Comparison of ENCODE assay signal across 18 cellular contexts in the genomic region with DNA sequence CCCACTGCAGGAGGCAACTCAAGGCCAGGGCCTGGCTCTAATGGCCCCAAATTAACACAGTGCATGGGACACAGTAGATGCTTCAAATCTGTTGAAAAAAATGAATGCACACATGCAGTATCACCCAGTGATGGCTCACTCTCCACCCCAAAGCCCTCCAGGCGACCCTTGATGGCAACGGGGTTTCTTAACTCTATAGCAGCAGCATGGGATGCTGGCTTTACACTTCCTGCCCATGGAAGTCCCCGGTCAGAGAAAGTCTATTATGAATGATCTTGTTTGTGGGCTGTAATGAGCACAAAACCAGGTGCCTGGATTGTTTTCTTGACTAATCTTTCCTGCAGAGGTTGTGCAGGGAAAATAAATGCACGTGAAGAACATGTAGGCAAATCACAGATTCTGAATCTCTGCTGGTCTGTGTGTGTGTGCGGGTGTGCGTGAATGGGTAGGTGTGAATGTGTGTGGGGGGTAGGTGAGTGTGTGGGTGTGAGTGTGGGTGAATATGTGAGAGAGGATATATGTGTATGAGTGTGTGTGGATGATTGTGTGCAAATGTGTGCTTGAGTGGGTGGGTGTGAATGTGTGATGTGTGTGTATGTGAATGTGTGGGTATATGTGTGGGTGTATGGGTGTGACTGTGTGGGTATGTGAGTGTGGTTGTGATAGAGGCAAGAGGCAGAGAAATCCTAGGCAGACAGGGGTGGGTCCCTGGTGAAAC.
"Had no signal": no experiment of that assay in that cellular context is flagged by ENCODE, and none has a peak within 500 bp of the region (broad histone marks: within the 10 kb centered on the region; RNA-seq: fewer than 3 reads in every experiment).

No MANE protein-coding gene starts in this region.

- H3K36me3 ChIP-seq: gastroesophageal sphincter, left lung, ovary, thyroid gland, uterus had no signal

- H3K4me3 Mint-ChIP-seq: nephron progenitor cell had no signal

- FAIRE-seq: keratinocyte had no signal

- DNase-seq: activated CD4-positive, alpha-beta T cell treated with anti-CD3 and anti-CD28 coated beads, Interleukin-2, amount 50 U/mL, for 1 hour; amniotic stem cell; body of pancreas; central memory CD4-positive, alpha-beta T cell; cortex of kidney; effector CD8-positive, alpha-beta T cell; left lung; mesenchymal stem cell; nephron progenitor cell; ovary; stimulated activated CD4-positive, alpha-beta T cell treated with anti-CD3 and anti-CD28 coated beads, Interleukin-4, amount 100 ng/mL, for 24 hours; T-helper 9 cell; thyroid gland; uterus had no signal

- H3K4me3 ChIP-seq: body of pancreas, gastroesophageal sphincter, left lung, ovary, thyroid gland, uterus had no signal

- H3K9me3 ChIP-seq: body of pancreas, gastroesophageal sphincter, left lung, ovary, thyroid gland, uterus had no signal

- H3K27ac ChIP-seq: body of pancreas, epithelial cell of prostate, gastroesophageal sphincter, left lung, ovary, thyroid gland, uterus had no signal

- ATAC-seq: activated naive CD4-positive, alpha-beta T cell treated with anti-CD3 and anti-CD28 coated beads, Interleukin-2, amount 50 U/mL, for 72 hours; body of pancreas; gastroesophageal sphincter; left lung had no signal

- H3K27ac Mint-ChIP-seq: nephron progenitor cell had no signal

- H3K4me1 ChIP-seq: gastroesophageal sphincter, uterus had no signal

- H3K27me3 ChIP-seq: body of pancreas, ovary, thyroid gland, uterus had no signal
